ENCODE assay signal across 8 cellular contexts in genomic region chr1:16440150-16440479, GRCh38. TPM values are rescaled to one million over a fixed set of nuclear protein-coding genes. Genes with fewer than 3 reads are reported as not detected.
DNase-seq lines count a peak whose midpoint lies in the region; ATAC-seq and TF ChIP-seq lines count a peak whose summit lies in the region.

No MANE protein-coding gene starts in this region.

- no peak for TF ChIP-seq CTCF in heart right ventricle (IDR thresholded peaks at IDR 0.05)

- H3K36me3 ChIP-seq in ES-I3 (ENCODE audit: insufficient read depth, low read length) (no peaks in the 10 kb centered on the region), H7 (replicated peaks; ENCODE audit: control insufficient read depth, insufficient read depth, low read length) (peaks cover 9% of the 10 kb centered on the region), heart right ventricle (peaks cover 0 to 30% (median 15%) of the 10 kb centered on the region in 9 donors)

- peak overlapping the region in 9 of 10 donors; percentile 24 to 98 (median 85) for H3K27ac ChIP-seq in heart right ventricle

- DNase-seq in H7 (no peak), heart right ventricle (no peak), LoVo (ENCODE audit: low spot score) (no peak), SKM-1 treated with dmso at 0.1 percent for 144 hours (lab: John Stamatoyannopoulos, UW; ENCODE audit: unreplicated experiment) (no peak), T-helper 9 cell (no peak)
- DNase-seq in T-helper 2 cell treated with Interferon-gamma antibody and Interleukin-4, amounts not matched to agents 5 μg/mL and 100 μg/mL, for 36 hours (ENCODE audit: low spot score), result no peak
- no peak for DNase-seq in stimulated activated effector memory CD8-positive, alpha-beta T cell treated with anti-CD3 and anti-CD28 coated beads, Interleukin-12 subunit alpha, Interleukin-12 subunit beta, amount 100 ng/mL, for 72 hours (ENCODE audit: low spot score in 2 of 2)

- H3K9me3 Mint-ChIP-seq in T-helper 2 cell treated with Interferon-gamma antibody and Interleukin-4, amounts not matched to agents 5 μg/mL and 100 μg/mL, for 36 hours, result no peaks in the 10 kb centered on the region
- no peaks in the 10 kb centered on the region for H3K9me3 Mint-ChIP-seq in stimulated activated effector memory CD8-positive, alpha-beta T cell treated with anti-CD3 and anti-CD28 coated beads, Interleukin-12 subunit alpha, Interleukin-12 subunit beta, amount 100 ng/mL, for 72 hours

- no peaks in the 10 kb centered on the region for H3K27me3 Mint-ChIP-seq in T-helper 2 cell treated with Interferon-gamma antibody and Interleukin-4, amounts not matched to agents 5 μg/mL and 100 μg/mL, for 36 hours (ENCODE audit: low read depth)

- peak overlapping the region; percentile 93 for H3K4me3 Mint-ChIP-seq in T-helper 2 cell treated with Interferon-gamma antibody and Interleukin-4, amounts not matched to agents 5 μg/mL and 100 μg/mL, for 36 hours
- H3K4me3 Mint-ChIP-seq in stimulated activated effector memory CD8-positive, alpha-beta T cell treated with anti-CD3 and anti-CD28 coated beads, Interleukin-12 subunit alpha, Interleukin-12 subunit beta, amount 100 ng/mL, for 72 hours, result peak overlapping the region; percentile 87

- H3K9me3 ChIP-seq in ES-I3 (ENCODE audit: control insufficient read depth, insufficient read depth, low read length), result no peaks in the 10 kb centered on the region
- no peaks in the 10 kb centered on the region for H3K9me3 ChIP-seq in heart right ventricle

- no peaks in the 10 kb centered on the region for H3K27me3 ChIP-seq in H7 (ENCODE audit: control insufficient read depth, insufficient read depth, low read length)
- no peaks in the 10 kb centered on the region for H3K27me3 ChIP-seq in heart right ventricle

- peak in 5 of 8 donors; percentile 9 to 40 (median 24) for ATAC-seq in heart right ventricle
- peak; percentile 25 for ATAC-seq in stimulated activated effector memory CD8-positive, alpha-beta T cell treated with anti-CD3 and anti-CD28 coated beads, Interleukin-12 subunit alpha, Interleukin-12 subunit beta, amount 100 ng/mL, for 72 hours

- 36 to 38% methylated on average over 7 of the region's 7 CpGs for WGBS in heart right ventricle, 2 donors

- H3K36me3 Mint-ChIP-seq in T-helper 2 cell treated with Interferon-gamma antibody and Interleukin-4, amounts not matched to agents 5 μg/mL and 100 μg/mL, for 36 hours (ENCODE audit: low read depth), result peaks cover 28% of the 10 kb centered on the region
- H3K36me3 Mint-ChIP-seq in stimulated activated effector memory CD8-positive, alpha-beta T cell treated with anti-CD3 and anti-CD28 coated beads, Interleukin-12 subunit alpha, Interleukin-12 subunit beta, amount 100 ng/mL, for 72 hours, result peaks cover 46% of the 10 kb centered on the region

- H3K4me1 ChIP-seq in ES-I3 (ENCODE audit: insufficient read depth, low read length) (no peaks in the 10 kb centered on the region), heart right ventricle (peaks cover 19 to 57% (median 33%) of the 10 kb centered on the region in 9 donors)

- intact Hi-C loops in heart right ventricle (cut with DNase I), result loop anchor here in 6 of 10 donors (1.0 to 10.0 kb wide), 6 partner anchors 55 to 73 kb away; partner anchors contain the start of gene SZRD1 (in 2 of the 6)

- peak overlapping the region; percentile 98 for H3K9ac ChIP-seq in ES-I3 (ENCODE audit: low read depth, low read length)

- H3K27ac Mint-ChIP-seq in T-helper 2 cell treated with Interferon-gamma antibody and Interleukin-4, amounts not matched to agents 5 μg/mL and 100 μg/mL, for 36 hours, result peak overlapping the region; percentile 88
- H3K27ac Mint-ChIP-seq in stimulated activated effector memory CD8-positive, alpha-beta T cell treated with anti-CD3 and anti-CD28 coated beads, Interleukin-12 subunit alpha, Interleukin-12 subunit beta, amount 100 ng/mL, for 72 hours, result peak overlapping the region; percentile 96

- peak overlapping the region; percentile 98 for H3K4me3 ChIP-seq in H7 (ENCODE audit: insufficient read depth, low read depth, low read length)
- peak overlapping the region in 9 of 10 donors; percentile 64 to 100 (median 97) for H3K4me3 ChIP-seq in heart right ventricle

- peaks cover 23% of the 10 kb centered on the region for H3K4me1 Mint-ChIP-seq in T-helper 2 cell treated with Interferon-gamma antibody and Interleukin-4, amounts not matched to agents 5 μg/mL and 100 μg/mL, for 36 hours (ENCODE audit: low read depth)
- peaks cover 31% of the 10 kb centered on the region for H3K4me1 Mint-ChIP-seq in stimulated activated effector memory CD8-positive, alpha-beta T cell treated with anti-CD3 and anti-CD28 coated beads, Interleukin-12 subunit alpha, Interleukin-12 subunit beta, amount 100 ng/mL, for 72 hours

RNA-seq across cellular contexts. Expression of gene NECAP2, which starts 0.4 kb away (rescaled TPM):
- 69.5 and 80.0 TPM in 2 replicates for total RNA-seq in H7 (2014; rRNA removed; shearing (Covaris generic))
- 10 to 100 TPM in 8 of 10 donors, 1 to 10 TPM in 2; 7.9 to 34.0 (median 11.7) TPM for total RNA-seq in heart right ventricle
- polyA plus RNA-seq in heart right ventricle, result 10 to 100 TPM; 17.4 to 18.7 TPM

RNA-seq across cellular contexts. Expression of gene SPATA21, which starts 2.9 kb away (rescaled TPM):
- total RNA-seq in H7 (2014; rRNA removed; shearing (Covaris generic)), result 0.07 TPM in 1 of 2 replicates, not detected in the other
- not detected for total RNA-seq in heart right ventricle
- polyA plus RNA-seq in heart right ventricle, result under 1 TPM; 0.15 to 0.20 TPM
